7 cellular contexts compared by ENCODE assay signal in the genomic region with DNA sequence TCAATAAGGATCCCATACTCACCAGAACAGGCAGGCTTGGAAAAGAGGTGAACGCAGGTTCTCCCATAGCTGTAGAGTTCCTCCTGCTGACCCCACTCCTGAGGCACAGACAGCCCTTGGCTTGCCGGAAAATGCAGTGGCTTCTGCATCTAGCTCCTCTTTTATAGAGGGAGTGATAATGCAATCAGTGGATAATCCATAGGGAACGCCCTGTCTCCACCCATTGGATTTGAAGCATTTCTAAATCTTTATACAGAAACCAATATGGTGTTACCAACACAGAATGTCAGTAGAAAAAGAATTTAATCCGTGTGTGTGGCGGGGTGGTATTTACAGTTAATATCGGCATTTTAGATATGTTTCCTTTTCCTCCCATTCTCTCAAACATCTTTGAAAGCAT. TPM values are rescaled to one million over a fixed set of nuclear protein-coding genes. Genes with fewer than 3 reads are reported as not detected.
"Had no signal": no experiment of that assay in that cellular context is flagged by ENCODE, and none has a peak within 500 bp of the region (broad histone marks: within the 10 kb centered on the region; RNA-seq: fewer than 3 reads in every experiment).

A gene (minus strand): TSS at position 101 of the 400 bp plus-strand sequence. CDS start 34 bp downstream, at position 67.

RNA-seq across cellular contexts. Expression of the gene that starts here (rescaled TPM):
- total RNA-seq: GM23248, GM23338, H1, H4, H7, H9, HFFc6 had no signal
- polyA plus RNA-seq: GM23248, GM23338, H1 had no signal
